18 cellular contexts compared by ENCODE assay signal in the genomic region with DNA sequence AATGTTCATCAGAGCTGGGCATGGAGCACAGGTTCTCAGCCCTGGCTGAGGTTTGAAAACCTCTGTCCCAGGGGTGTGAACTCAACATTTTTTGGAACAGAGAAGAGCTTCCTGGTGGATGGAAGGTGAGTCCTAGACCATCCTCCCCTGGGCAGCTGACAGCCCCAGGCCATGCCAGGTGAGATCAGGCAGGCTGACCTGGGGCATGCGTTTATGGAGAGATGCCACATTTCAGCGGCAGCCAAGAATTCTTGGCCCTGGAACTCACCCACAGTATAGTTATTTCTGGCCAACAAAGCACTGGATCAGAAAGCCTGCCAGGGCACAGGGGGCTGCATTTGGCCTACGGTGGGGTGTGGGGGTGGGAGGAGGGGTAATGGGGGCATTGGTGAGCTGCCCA.
DNase-seq lines count a peak whose midpoint lies in the region; ATAC-seq and TF ChIP-seq lines count a peak whose summit lies in the region.
"Had no signal": no experiment of that assay in that cellular context is flagged by ENCODE, and none has a peak within 500 bp of the region (broad histone marks: within the 10 kb centered on the region; RNA-seq: fewer than 3 reads in every experiment).

No MANE protein-coding gene starts in this region.

- H3K27ac ChIP-seq in endodermal cell (ENCODE audit: low read depth, low read length) = no peak overlapping the region
- H3K27ac ChIP-seq in right lobe of liver = peak overlapping the region; percentile 61 to 93 (median 92)
- H3K27ac ChIP-seq in thyroid gland = no peak overlapping the region
- H3K27ac ChIP-seq: BLaER1 treated with 17β-estradiol and CSF1 and Interleukin-3, amounts not matched to agents 10 nM and 100 nM; PC-9; SK-N-MC had no signal

- H3K27me3 ChIP-seq in endodermal cell (ENCODE audit: control insufficient read depth, insufficient read depth, low read length, poor library complexity, severe bottlenecking) (no peaks in the 10 kb centered on the region), right lobe of liver (no peaks in the 10 kb centered on the region), thyroid gland (no peaks in the 10 kb centered on the region)
- H3K27me3 ChIP-seq: BLaER1 treated with 17β-estradiol and CSF1 and Interleukin-3, amounts not matched to agents 10 nM and 100 nM had no signal

- H3K27ac Mint-ChIP-seq in activated CD4-positive, alpha-beta T cell treated with anti-CD3 and anti-CD28 coated beads for 36 hours = peak overlapping the region; percentile 10
- no peak overlapping the region for H3K27ac Mint-ChIP-seq in activated CD4-positive, alpha-beta T cell treated with anti-CD3 and anti-CD28 coated beads, Interleukin-2, amount 10 ng/mL, durations not matched to agents 24 days and 14 days
- no peak overlapping the region for H3K27ac Mint-ChIP-seq in endodermal cell
- peak overlapping the region in 1 of 2 donors; percentile 61 for H3K27ac Mint-ChIP-seq in activated naive CD4-positive, alpha-beta T cell treated with anti-CD3 and anti-CD28 coated beads, Interleukin-2, amount 50 U/mL, for 72 hours

- no peaks in the 10 kb centered on the region for H3K27me3 Mint-ChIP-seq in activated CD4-positive, alpha-beta T cell treated with anti-CD3 and anti-CD28 coated beads for 36 hours
- peaks cover 2% of the 10 kb centered on the region for H3K27me3 Mint-ChIP-seq in activated CD4-positive, alpha-beta T cell treated with anti-CD3 and anti-CD28 coated beads, Interleukin-2, amount 10 ng/mL, durations not matched to agents 24 days and 14 days
- no peaks in the 10 kb centered on the region for H3K27me3 Mint-ChIP-seq in endodermal cell (ENCODE audit: insufficient read depth)

- H3K9ac ChIP-seq in endodermal cell (ENCODE audit: extremely low read depth, low read length, poor library complexity, severe bottlenecking) = no peak overlapping the region
- H3K9ac ChIP-seq: BLaER1 treated with 17β-estradiol and CSF1 and Interleukin-3, amounts not matched to agents 10 nM and 100 nM had no signal

- DNase-seq in activated CD4-positive, alpha-beta T cell treated with anti-CD3 and anti-CD28 coated beads for 36 hours = no peak
- no peak for DNase-seq in activated CD4-positive, alpha-beta T cell treated with anti-CD3 and anti-CD28 coated beads, Interleukin-2, amount 10 ng/mL, durations not matched to agents 24 days and 14 days
- DNase-seq in endodermal cell (peak; percentile 28), right lobe of liver (peak; percentile 81 to 92 (median 91)), thyroid gland (peak; percentile 39 to 74), NCI-H2107 treated with DMSO at 0.1 percent for 48 hours (lab: John Stamatoyannopoulos, UW; ENCODE audit: unreplicated experiment) (no peak)
- no peak for DNase-seq in activated naive CD4-positive, alpha-beta T cell treated with anti-CD3 and anti-CD28 coated beads, Interleukin-2, amount 50 U/mL, for 72 hours (ENCODE audit: low spot score in 2 of 2)
- DNase-seq in activated CD8-positive, alpha-beta memory T cell treated with anti-CD3 and anti-CD28 coated beads, Interleukin-2, amount 50 U/mL, for 4 hours = no peak
- DNase-seq: 8988T, Caco-2, H9, NCI-H1436, NCI-H2029 treated with DMSO at 0.1 percent for 48 hours, NCI-H2227 treated with DMSO at 0.1 percent for 48 hours, NCI-H526 had no signal

- peaks cover 37% of the 10 kb centered on the region for H3K36me3 Mint-ChIP-seq in activated CD4-positive, alpha-beta T cell treated with anti-CD3 and anti-CD28 coated beads for 36 hours (ENCODE audit: low read depth)
- H3K36me3 Mint-ChIP-seq in activated CD4-positive, alpha-beta T cell treated with anti-CD3 and anti-CD28 coated beads, Interleukin-2, amount 10 ng/mL, durations not matched to agents 24 days and 14 days (ENCODE audit: low read depth) = no peaks in the 10 kb centered on the region
- no peaks in the 10 kb centered on the region for H3K36me3 Mint-ChIP-seq in endodermal cell (ENCODE audit: low read depth)
- peaks cover 23 to 25% of the 10 kb centered on the region in 2 donors for H3K36me3 Mint-ChIP-seq in activated naive CD4-positive, alpha-beta T cell treated with anti-CD3 and anti-CD28 coated beads, Interleukin-2, amount 50 U/mL, for 72 hours

- H3K9me3 ChIP-seq in endodermal cell (ENCODE audit: control insufficient read depth, low read length) (no peaks in the 10 kb centered on the region), right lobe of liver (no peaks in the 10 kb centered on the region), thyroid gland (no peaks in the 10 kb centered on the region)
- H3K9me3 ChIP-seq: Caco-2 had no signal

- H3K36me3 ChIP-seq in endodermal cell (ENCODE audit: control insufficient read depth, insufficient read depth, low read length) (no peaks in the 10 kb centered on the region), right lobe of liver (no peaks in the 10 kb centered on the region), thyroid gland (no peaks in the 10 kb centered on the region)
- H3K36me3 ChIP-seq: BLaER1 treated with 17β-estradiol and CSF1 and Interleukin-3, amounts not matched to agents 10 nM and 100 nM had no signal

- peaks cover 5% of the 10 kb centered on the region for H3K9me3 Mint-ChIP-seq in activated CD4-positive, alpha-beta T cell treated with anti-CD3 and anti-CD28 coated beads for 36 hours (ENCODE audit: low read depth)
- H3K9me3 Mint-ChIP-seq in activated CD4-positive, alpha-beta T cell treated with anti-CD3 and anti-CD28 coated beads, Interleukin-2, amount 10 ng/mL, durations not matched to agents 24 days and 14 days = no peaks in the 10 kb centered on the region
- H3K9me3 Mint-ChIP-seq in endodermal cell = peaks cover 4% of the 10 kb centered on the region
- peaks cover 4 to 10% of the 10 kb centered on the region in 2 donors for H3K9me3 Mint-ChIP-seq in activated naive CD4-positive, alpha-beta T cell treated with anti-CD3 and anti-CD28 coated beads, Interleukin-2, amount 50 U/mL, for 72 hours
- H3K9me3 Mint-ChIP-seq: H9 had no signal

- TF ChIP-seq POLR2A in right lobe of liver (IDR thresholded peaks at IDR 0.05) (no peak), thyroid gland (IDR thresholded peaks at IDR 0.05) (no peak)

- POLR2A ChIA-PET in activated CD4-positive, alpha-beta T cell treated with anti-CD3 and anti-CD28 coated beads for 36 hours (lab: Charles Lee) = no interaction called here

- 91 to 100% methylated on average over 1 to 3 of the region's 3 CpGs for WGBS in endodermal cell (ENCODE audit: insufficient coverage in 1 of 2, insufficient read length in 1 of 2), 2 experiments
- 0% methylated on average over 1 of the region's 3 CpGs for WGBS in right lobe of liver (ENCODE audit: insufficient coverage, low coverage, low lambda C conversion rate, missing lambda C conversion rate)
- 25 to 39% methylated on average over 3 of the region's 3 CpGs for WGBS in thyroid gland, 2 donors

- no peak for ATAC-seq in activated CD4-positive, alpha-beta T cell treated with anti-CD3 and anti-CD28 coated beads for 36 hours
- peak; percentile 82 to 91 (median 90) for ATAC-seq in right lobe of liver
- ATAC-seq in activated naive CD4-positive, alpha-beta T cell treated with anti-CD3 and anti-CD28 coated beads, Interleukin-2, amount 50 U/mL, for 72 hours = no peak

- H3K4me1 ChIP-seq in endodermal cell (ENCODE audit: control insufficient read depth, insufficient read depth, low read length) (no peaks in the 10 kb centered on the region), right lobe of liver (peaks cover 0 to 26% (median 7%) of the 10 kb centered on the region in 4 donors), thyroid gland (no peaks in the 10 kb centered on the region)
- H3K4me1 ChIP-seq: Caco-2 had no signal

- no peaks in the 10 kb centered on the region for H3K4me1 Mint-ChIP-seq in activated CD4-positive, alpha-beta T cell treated with anti-CD3 and anti-CD28 coated beads for 36 hours
- no peaks in the 10 kb centered on the region for H3K4me1 Mint-ChIP-seq in activated CD4-positive, alpha-beta T cell treated with anti-CD3 and anti-CD28 coated beads, Interleukin-2, amount 10 ng/mL, durations not matched to agents 24 days and 14 days
- peaks cover 12% of the 10 kb centered on the region for H3K4me1 Mint-ChIP-seq in endodermal cell
- H3K4me1 Mint-ChIP-seq: H9 had no signal

- H3K4me3 ChIP-seq in endodermal cell (ENCODE audit: low read length) (no peak overlapping the region), right lobe of liver (no peak overlapping the region), thyroid gland (replicated peaks in 1 of 3) (no peak overlapping the region)
- H3K4me3 ChIP-seq: BLaER1 treated with 17β-estradiol and CSF1 and Interleukin-3, amounts not matched to agents 10 nM and 100 nM; PC-9; SK-N-MC had no signal

- TF ChIP-seq CTCF in endodermal cell (conservative IDR thresholded peaks at IDR 0.05) (no peak), right lobe of liver (IDR thresholded peaks at IDR 0.05) (no peak), thyroid gland (IDR thresholded peaks at IDR 0.05) (no peak)

- H3K4me3 Mint-ChIP-seq in activated CD4-positive, alpha-beta T cell treated with anti-CD3 and anti-CD28 coated beads for 36 hours = no peak overlapping the region
- H3K4me3 Mint-ChIP-seq in activated CD4-positive, alpha-beta T cell treated with anti-CD3 and anti-CD28 coated beads, Interleukin-2, amount 10 ng/mL, durations not matched to agents 24 days and 14 days = no peak overlapping the region
- H3K4me3 Mint-ChIP-seq in endodermal cell = no peak overlapping the region
- H3K4me3 Mint-ChIP-seq: H9 had no signal

- CTCF ChIA-PET in activated CD4-positive, alpha-beta T cell treated with anti-CD3 and anti-CD28 coated beads for 36 hours (lab: Charles Lee) = no interaction called here

- intact Hi-C loops in activated CD4-positive, alpha-beta T cell treated with anti-CD3 and anti-CD28 coated beads for 36 hours (cut with DNase I, micrococcal nuclease) = no loop called here
- intact Hi-C loops in activated CD4-positive, alpha-beta T cell treated with anti-CD3 and anti-CD28 coated beads, Interleukin-2, amount 10 ng/mL, durations not matched to agents 24 days and 14 days (cut with micrococcal nuclease) = no loop called here
- intact Hi-C loops in right lobe of liver (cut with DNase I) (no loop called here), thyroid gland (cut with DNase I) (no loop called here)

Comparison
In these comparisons a context has a peak if more than half of its experiments do, and no peak if none do; other contexts are left out.
1. ATAC-seq: peak in right lobe of liver (4 of 4); none in activated CD4-positive, alpha-beta T cell treated with anti-CD3 and anti-CD28 coated beads for 36 hours (single experiment) and activated naive CD4-positive, alpha-beta T cell treated with anti-CD3 and anti-CD28 coated beads, Interleukin-2, amount 50 U/mL, for 72 hours (0 of 2).
2. DNase-seq: peak in endodermal cell (single experiment), right lobe of liver (3 of 3) and thyroid gland (2 of 2); none in activated CD4-positive, alpha-beta T cell treated with anti-CD3 and anti-CD28 coated beads for 36 hours (single experiment), activated CD4-positive, alpha-beta T cell treated with anti-CD3 and anti-CD28 coated beads, Interleukin-2, amount 10 ng/mL, durations not matched to agents 24 days and 14 days (single experiment), NCI-H2107 treated with DMSO at 0.1 percent for 48 hours (single experiment), activated naive CD4-positive, alpha-beta T cell treated with anti-CD3 and anti-CD28 coated beads, Interleukin-2, amount 50 U/mL, for 72 hours (0 of 2) and activated CD8-positive, alpha-beta memory T cell treated with anti-CD3 and anti-CD28 coated beads, Interleukin-2, amount 50 U/mL, for 4 hours (single experiment).
3. H3K27ac ChIP-seq: peak in right lobe of liver (3 of 3); none in endodermal cell (single experiment) and thyroid gland (0 of 3).